Comparison of ENCODE assay signal across 8 cellular contexts in the genomic region with DNA sequence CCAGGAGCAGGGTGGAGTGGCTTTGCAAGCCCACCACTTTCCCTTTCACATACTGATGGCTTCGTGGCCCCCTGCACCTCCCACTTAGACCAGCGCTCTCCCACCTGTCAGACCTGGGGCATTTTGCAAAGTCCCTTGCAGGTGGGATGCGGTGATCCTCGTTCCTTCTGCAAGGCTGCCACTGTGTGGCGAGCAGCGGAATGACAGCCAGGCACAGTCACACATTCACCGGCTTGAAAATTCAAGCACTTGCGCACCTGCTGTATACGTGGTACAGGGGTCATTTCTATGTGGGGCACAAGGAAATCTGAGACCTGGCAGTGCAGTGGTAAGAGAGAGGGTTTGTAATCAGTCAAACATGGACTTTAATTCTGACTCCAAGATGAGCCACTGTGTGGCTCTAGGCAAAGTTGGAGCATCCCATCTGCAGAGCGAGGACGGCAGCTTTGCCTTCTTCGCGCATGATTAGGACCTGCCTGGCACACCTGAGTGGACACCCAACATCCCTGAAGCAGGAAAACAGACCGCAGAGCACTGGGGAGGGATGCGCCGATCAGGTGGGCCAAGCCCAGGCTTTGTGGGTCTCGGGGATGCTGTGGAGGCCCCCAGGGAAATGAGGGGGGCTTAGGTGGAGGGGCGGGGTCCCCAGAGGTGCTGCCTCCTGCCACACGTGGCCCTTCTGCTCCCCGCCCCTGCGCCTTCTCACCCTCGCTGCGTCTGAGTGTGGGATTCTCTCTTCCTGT. TPM values are rescaled to one million over a fixed set of nuclear protein-coding genes. Genes with fewer than 3 reads are reported as not detected.
DNase-seq lines count a peak whose midpoint lies in the region; ATAC-seq and TF ChIP-seq lines count a peak whose summit lies in the region.

No MANE protein-coding gene starts in this region.

- H3K27ac ChIP-seq in OCI-LY3 (ENCODE audit: low read length) = no peak overlapping the region
- no peak overlapping the region for H3K27ac ChIP-seq in psoas muscle

- no peaks in the 10 kb centered on the region; the same call in 1 of the 2 replicates for H3K27me3 ChIP-seq in OCI-LY3 (ENCODE audit: low read depth, low read length)
- H3K27me3 ChIP-seq in psoas muscle (ENCODE audit: insufficient read depth in 3 of 3, low read length in 2 of 3) = peaks cover 0 to 11% (median 2%) of the 10 kb centered on the region in 3 donors

- H3K79me2 ChIP-seq in OCI-LY3 (ENCODE audit: low read length) = no peaks in the 10 kb centered on the region

- TF ChIP-seq CTCF in OCI-LY3 (IDR thresholded peaks at IDR 0.05; ENCODE audit: low read depth, low read length) = peak; percentile 80
- peak; percentile 92 for TF ChIP-seq CTCF in glutamatergic neuron (IDR thresholded peaks at IDR 0.05; ENCODE audit: partially characterized antibody, unreplicated experiment)
- TF ChIP-seq CTCF in psoas muscle (IDR thresholded peaks at IDR 0.05) = peak; percentile 68

- no peak overlapping the region for H2AFZ ChIP-seq in OCI-LY3 (ENCODE audit: low read depth, low read length)

- H3K4me1 Mint-ChIP-seq in glutamatergic neuron (ENCODE audit: low read depth, unreplicated experiment) = no peaks in the 10 kb centered on the region

- H3K4me1 ChIP-seq in OCI-LY3 (ENCODE audit: low read length) (peaks cover 6% of the 10 kb centered on the region), psoas muscle (no peaks in the 10 kb centered on the region)

- no peaks in the 10 kb centered on the region for H3K9me3 ChIP-seq in OCI-LY3 (ENCODE audit: insufficient read depth, low read length)
- no peaks in the 10 kb centered on the region for H3K9me3 ChIP-seq in psoas muscle

- peak; percentile 41 for DNase-seq in COLO829 (ENCODE audit: low spot score)
- DNase-seq in HEK293T (ENCODE audit: extremely low spot score) = peak; percentile 73
- DNase-seq in activated gamma-delta T cell treated with anti-CD3 and anti-CD28 coated beads, Interleukin-2, amount 50 U/mL, for 16 hours (ENCODE audit: low read depth) = peak; percentile 11
- peak; percentile 75 for DNase-seq in glutamatergic neuron
- DNase-seq in psoas muscle = no peak

- intact Hi-C loops in psoas muscle (cut with DNase I) = no loop called here

- peaks cover 8% of the 10 kb centered on the region for H3K36me3 Mint-ChIP-seq in glutamatergic neuron (ENCODE audit: unreplicated experiment)

- ATAC-seq in psoas muscle = peak in 2 of 4 donors; percentile 43 to 51
- ATAC-seq in GM18868 (IDR thresholded peaks at IDR 0.05; ENCODE audit: unreplicated experiment) = no peak
- ATAC-seq in HG02852 (IDR thresholded peaks at IDR 0.05; ENCODE audit: unreplicated experiment) = no peak

- 38 to 42% (median 41%) methylated on average over 23 of the region's 23 CpGs for WGBS in psoas muscle, 3 donors

- H3K36me3 ChIP-seq in OCI-LY3 (replicated peaks; ENCODE audit: low read depth, low read length) (no peaks in the 10 kb centered on the region), psoas muscle (ENCODE audit: insufficient read depth in 1 of 2, low read depth in 1 of 2) (no peaks in the 10 kb centered on the region)

- no peak overlapping the region for H3K4me3 ChIP-seq in OCI-LY3 (ENCODE audit: low read length)
- H3K4me3 ChIP-seq in psoas muscle = no peak overlapping the region

- no peak overlapping the region for H3K4me2 ChIP-seq in OCI-LY3 (ENCODE audit: low read length)

- H3K4me3 Mint-ChIP-seq in glutamatergic neuron (ENCODE audit: unreplicated experiment) = no peak overlapping the region

- peaks cover 7% of the 10 kb centered on the region for H3K9me3 Mint-ChIP-seq in glutamatergic neuron (ENCODE audit: unreplicated experiment)

- H3K9ac ChIP-seq in OCI-LY3 (ENCODE audit: low read length) = no peak overlapping the region

- H4K20me1 ChIP-seq in OCI-LY3 (ENCODE audit: insufficient read depth, low read length) = no peaks in the 10 kb centered on the region

- H3K27ac Mint-ChIP-seq in glutamatergic neuron (ENCODE audit: unreplicated experiment) = no peak overlapping the region

- CTCF ChIA-PET in HEK293T (lab: Yijun Ruan, JAX) = interaction anchor here (0.6 kb wide), 1 partner anchor 34 kb away, joined by 3 read pairs; no protein-coding TSS in a partner anchor

- H3K27me3 Mint-ChIP-seq in glutamatergic neuron (ENCODE audit: unreplicated experiment) = peaks cover 6% of the 10 kb centered on the region

- POLR2A ChIA-PET in HEK293T (lab: Yijun Ruan, JAX) = no interaction called here

TF ChIP-seq in HEK293T, 16 proteins besides CTCF, POLR2A, EP300 and RAD21:
- TF ChIP-seq ZNF384 (IDR thresholded peaks at IDR 0.05) = no peak
- no peak for TF ChIP-seq ELF4 (IDR thresholded peaks at IDR 0.05)
- no peak for TF ChIP-seq SP1 (IDR thresholded peaks at IDR 0.05)
- TF ChIP-seq, protein P1, sequence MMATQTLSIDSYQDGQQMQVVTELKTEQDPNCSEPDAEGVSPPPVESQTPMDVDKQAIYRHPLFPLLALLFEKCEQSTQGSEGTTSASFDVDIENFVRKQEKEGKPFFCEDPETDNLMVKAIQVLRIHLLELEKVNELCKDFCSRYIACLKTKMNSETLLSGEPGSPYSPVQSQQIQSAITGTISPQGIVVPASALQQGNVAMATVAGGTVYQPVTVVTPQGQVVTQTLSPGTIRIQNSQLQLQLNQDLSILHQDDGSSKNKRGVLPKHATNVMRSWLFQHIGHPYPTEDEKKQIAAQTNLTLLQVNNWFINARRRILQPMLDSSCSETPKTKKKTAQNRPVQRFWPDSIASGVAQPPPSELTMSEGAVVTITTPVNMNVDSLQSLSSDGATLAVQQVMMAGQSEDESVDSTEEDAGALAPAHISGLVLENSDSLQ (IDR thresholded peaks at IDR 0.05) = no peak
- no peak for TF ChIP-seq ARNT (IDR thresholded peaks at IDR 0.05)
- TF ChIP-seq FOXK2 (IDR thresholded peaks at IDR 0.05) = no peak
- no peak for TF ChIP-seq SUZ12 (IDR thresholded peaks at IDR 0.05)
- TF ChIP-seq BHLHE40 (IDR thresholded peaks at IDR 0.05; ENCODE audit: borderline replicate concordance) = no peak
- TF ChIP-seq FOXM1 (IDR thresholded peaks at IDR 0.05; ENCODE audit: borderline replicate concordance) = no peak
TF ChIP-seq in HEK293T: peak in this region for 0.

RNA-seq across cellular contexts. Expression of a gene that starts 53.0 kb away (rescaled TPM):
- total RNA-seq in glutamatergic neuron (ENCODE audit: unreplicated experiment) (3.2 TPM), psoas muscle (1 to 10 TPM in 2 of 4 donors, under 1 TPM in 2; 0.67 to 1.7 (median 1.1) TPM)
- under 1 TPM; 0.70 to 0.99 (median 0.97) TPM for polyA plus RNA-seq in psoas muscle

Comparison
In these comparisons a context has a peak if more than half of its experiments do, and no peak if none do; other contexts are left out.
1. DNase-seq: peak in COLO829 (single experiment), HEK293T (single experiment), activated gamma-delta T cell treated with anti-CD3 and anti-CD28 coated beads, Interleukin-2, amount 50 U/mL, for 16 hours (single experiment) and glutamatergic neuron (single experiment); none in psoas muscle (0 of 2).
2. Peak in every context shown above with its lines, with median percentiles within 50 percentile points of each other: CTCF ChIP-seq.